8 cellular contexts compared by ENCODE assay signal in genomic region chr20:53914861-53915458, GRCh38.
A peak's percentile ranks its signal among the peaks of the same experiment; 100 is the strongest.
DNase-seq lines count a peak whose midpoint lies in the region; ATAC-seq, FAIRE-seq and TF ChIP-seq lines count a peak whose summit lies in the region.

No MANE protein-coding gene starts in this region.

- POLR2A ChIA-PET in CD8-positive, alpha-beta memory T cell (lab: Charles Lee): interaction anchor here (1.1 to 1.8 kb wide), 3 partner anchors 15 to 321 kb away, joined by 3 to 4 read pairs (median 4); partner anchors contain the start of gene ZNF217
- POLR2A ChIA-PET in H1 (lab: Charles Lee; ENCODE audit: partially characterized antibody): interaction anchor here (0.7 to 2.5 kb wide), 10 partner anchors 16 to 342 kb away, joined by 3 to 20 read pairs (median 3); no protein-coding TSS in a partner anchor

- H2BK120ac ChIP-seq in H1 (replicated peaks; ENCODE audit: low read depth, low read length): peak overlapping the region; percentile 30

- peak overlapping the region; percentile 36; the same call in 1 of the 2 replicates for H2BK5ac ChIP-seq in H1 (ENCODE audit: low read depth, low read length)

- H3K23me2 ChIP-seq in H1 (ENCODE audit: low read depth, low read length): no peaks in the 10 kb centered on the region; the same call in 1 of the 2 replicates

- H4K20me1 ChIP-seq in OCI-LY1 (ENCODE audit: insufficient read depth, low read length) (no peaks in the 10 kb centered on the region), H1 (replicated peaks in 1 of 2; ENCODE audit: control insufficient read depth in 1 of 2, insufficient read depth in 2 of 2, low read length in 2 of 2) (no peaks in the 10 kb centered on the region)

- peaks cover 0 to 3% (median 0%) of the 10 kb centered on the region in 3 donors for H3K36me3 Mint-ChIP-seq in CD8-positive, alpha-beta memory T cell
- no peaks in the 10 kb centered on the region for H3K36me3 Mint-ChIP-seq in natural killer cell treated with Interleukin-12 subunit alpha and Interleukin-12 subunit beta and Interleukin-15 and Interleukin-18, amount 100 ng/mL, for 72 hours

- no peaks in the 10 kb centered on the region for H3K27me3 ChIP-seq in CD8-positive, alpha-beta memory T cell (ENCODE audit: insufficient read depth, low read length, poor library complexity, severe bottlenecking)
- H3K27me3 ChIP-seq in OCI-LY1 (ENCODE audit: insufficient read depth, low read length) (no peaks in the 10 kb centered on the region), H1 (replicated peaks in 1 of 4; ENCODE audit: control insufficient read depth in 3 of 4, extremely low read depth in 1 of 4, insufficient read depth in 3 of 4, low read length in 3 of 4) (no peaks in the 10 kb centered on the region)

- peak; percentile 37 to 46; a peak in 3 of 4 replicates for TF ChIP-seq RAD21 in H1 (IDR thresholded peaks at IDR 0.05 in 1 of 2, conservative IDR thresholded peaks at IDR 0.05 in 1 of 2; ENCODE audit: low read depth in 2 of 2, low read length in 2 of 2)

- H2BK15ac ChIP-seq in H1 (ENCODE audit: low read length): no peak overlapping the region; the same call in 1 of the 2 replicates

- H4K5ac ChIP-seq in H1 (ENCODE audit: insufficient read length, low read depth, low read length): peak overlapping the region; percentile 87

- TF ChIP-seq CTCF in OCI-LY1 (IDR thresholded peaks at IDR 0.05; ENCODE audit: low read length) (peak; percentile 21; the same call in 1 of the 2 replicates), H1 (IDR thresholded peaks at IDR 0.05; ENCODE audit: control extremely low read depth in 1 of 3, insufficient read depth in 1 of 3, low read depth in 1 of 3, low read length in 3 of 3) (peak in 1 of 3 experiments; percentile 22; a peak in 1 of 4 replicates)

- H3K9ac ChIP-seq in OCI-LY1 (ENCODE audit: low read length) (peak overlapping the region; percentile 72), H1 (replicated peaks in 1 of 4; ENCODE audit: extremely low read depth in 1 of 4, low read depth in 3 of 4, low read length in 3 of 4) (peak overlapping the region in 2 of 4 experiments; percentile 54 to 60; a peak in 3 of 7 replicates)

- WGBS in H1 (ENCODE audit: extremely low coverage in 1 of 2, insufficient coverage in 1 of 2, insufficient read length in 1 of 2, insufficient replicate concordance in 2 of 2, low coverage in 1 of 2, low lambda C conversion rate in 2 of 2, missing lambda C conversion rate in 1 of 2), 2 experiments: 44% methylated on average over 6 of the region's 8 CpGs; no CpG with 5 or more reads in 1 of the 2 experiments

- peak overlapping the region; percentile 92 to 99 (median 97) for H3K4me3 Mint-ChIP-seq in CD8-positive, alpha-beta memory T cell
- H3K4me3 Mint-ChIP-seq in natural killer cell treated with Interleukin-12 subunit alpha and Interleukin-12 subunit beta and Interleukin-15 and Interleukin-18, amount 100 ng/mL, for 72 hours: peak overlapping the region; percentile 94

- H3K79me2 ChIP-seq in OCI-LY1 (ENCODE audit: insufficient read depth, low read length): no peaks in the 10 kb centered on the region
- no peaks in the 10 kb centered on the region for H3K79me2 ChIP-seq in H1 (ENCODE audit: control insufficient read depth in 1 of 2, insufficient read depth in 2 of 2, low read length in 2 of 2)

- H3K27ac Mint-ChIP-seq in CD8-positive, alpha-beta memory T cell: peak overlapping the region in 7 of 8 donors; percentile 81 to 97 (median 92)
- H3K27ac Mint-ChIP-seq in natural killer cell treated with Interleukin-12 subunit alpha and Interleukin-12 subunit beta and Interleukin-15 and Interleukin-18, amount 100 ng/mL, for 72 hours: peak overlapping the region; percentile 80 to 91

- H2AFZ ChIP-seq in OCI-LY1 (ENCODE audit: low read length): no peak overlapping the region
- peak overlapping the region; percentile 36; the same call in 1 of the 2 replicates for H2AFZ ChIP-seq in H1 (ENCODE audit: low read length)

- H3K9me3 Mint-ChIP-seq in CD8-positive, alpha-beta memory T cell: no peaks in the 10 kb centered on the region
- no peaks in the 10 kb centered on the region for H3K9me3 Mint-ChIP-seq in natural killer cell treated with Interleukin-12 subunit alpha and Interleukin-12 subunit beta and Interleukin-15 and Interleukin-18, amount 100 ng/mL, for 72 hours

- no peaks in the 10 kb centered on the region for H3K79me1 ChIP-seq in H1 (ENCODE audit: low read depth, low read length)

- peak overlapping the region; percentile 93 for H3K4me3 ChIP-seq in CD8-positive, alpha-beta memory T cell (ENCODE audit: low read length)
- H3K4me3 ChIP-seq in OCI-LY1 (ENCODE audit: low read depth, low read length, poor library complexity, severe bottlenecking) (peak overlapping the region; percentile 56), H1 (ENCODE audit: extremely low read depth in 1 of 4, insufficient read depth in 2 of 4, low read depth in 3 of 4, low read length in 4 of 4) (peak overlapping the region; percentile 40 to 82 (median 68); a peak in 7 of 8 replicates)

- no peak overlapping the region for H3K27ac ChIP-seq in CD8-positive, alpha-beta memory T cell (ENCODE audit: low read depth, low read length)
- H3K27ac ChIP-seq in OCI-LY1 (ENCODE audit: low read depth, low read length, poor library complexity, severe bottlenecking) (peak overlapping the region; percentile 93), H1 (ENCODE audit: low read depth, low read length) (0 out of 2 replicates have a peak overlapping the region, but pooled peaks have one; percentile 57)

- H3F3A ChIP-seq in OCI-LY1 (ENCODE audit: insufficient read depth, low read length): no peaks in the 10 kb centered on the region

- H3K9me3 ChIP-seq in CD8-positive, alpha-beta memory T cell (ENCODE audit: low read length): no peaks in the 10 kb centered on the region
- peaks cover 5% of the 10 kb centered on the region; the same call in 1 of the 2 replicates for H3K9me3 ChIP-seq in OCI-LY1 (ENCODE audit: low read length)
- peaks cover 3% of the 10 kb centered on the region in 2 experiments; a peak in 2 of 4 replicates for H3K9me3 ChIP-seq in H1 (ENCODE audit: insufficient read depth in 2 of 2, low read depth in 1 of 2, low read length in 1 of 2)

- no peak overlapping the region for H3K14ac ChIP-seq in H1 (ENCODE audit: insufficient read length)

- H3K9me2 ChIP-seq in OCI-LY1 (ENCODE audit: low read depth, low read length): no peaks in the 10 kb centered on the region

- H4K91ac ChIP-seq in H1 (replicated peaks; ENCODE audit: insufficient read length, low read length): no peak overlapping the region

- no peaks in the 10 kb centered on the region for H3K36me3 ChIP-seq in CD8-positive, alpha-beta memory T cell (ENCODE audit: insufficient read depth, low read length)
- H3K36me3 ChIP-seq in OCI-LY1 (ENCODE audit: insufficient read depth, low read length) (no peaks in the 10 kb centered on the region), H1 (ENCODE audit: control insufficient read depth in 2 of 4, insufficient read depth in 4 of 4, low read length in 3 of 4) (no peaks in the 10 kb centered on the region)

- peaks cover 21% of the 10 kb centered on the region for H3K4me1 ChIP-seq in CD8-positive, alpha-beta memory T cell (ENCODE audit: insufficient read depth, low read length)
- H3K4me1 ChIP-seq in OCI-LY1 (ENCODE audit: insufficient read depth, low read length, severe bottlenecking) (peaks cover 69% of the 10 kb centered on the region), H1 (replicated peaks in 1 of 4; ENCODE audit: control insufficient read depth in 3 of 4, insufficient read depth in 4 of 4, low read length in 3 of 4) (peaks cover 8 to 21% (median 17%) of the 10 kb centered on the region in 4 experiments; a peak in 6 of 7 replicates)

- peaks cover 17 to 33% (median 31%) of the 10 kb centered on the region in 3 donors for H3K4me1 Mint-ChIP-seq in CD8-positive, alpha-beta memory T cell
- peaks cover 35 to 40% of the 10 kb centered on the region in 2 donors for H3K4me1 Mint-ChIP-seq in natural killer cell treated with Interleukin-12 subunit alpha and Interleukin-12 subunit beta and Interleukin-15 and Interleukin-18, amount 100 ng/mL, for 72 hours (ENCODE audit: low read depth in 2 of 2)

- H3K18ac ChIP-seq in H1 (ENCODE audit: extremely low read depth, low read length): peak overlapping the region; percentile 55

- peak overlapping the region; percentile 75; the same call in 1 of the 2 replicates for H2BK20ac ChIP-seq in H1 (ENCODE audit: low read length)

- DNase-seq in CD8-positive, alpha-beta memory T cell: no peak
- no peak for DNase-seq in H1 (ENCODE audit: low read depth in 1 of 2, low spot score in 2 of 2)
- DNase-seq in natural killer cell treated with Interleukin-12 subunit alpha and Interleukin-12 subunit beta and Interleukin-15 and Interleukin-18, amount 100 ng/mL, for 72 hours (ENCODE audit: low spot score): no peak

- no peaks in the 10 kb centered on the region for H3K27me3 Mint-ChIP-seq in CD8-positive, alpha-beta memory T cell
- no peaks in the 10 kb centered on the region for H3K27me3 Mint-ChIP-seq in natural killer cell treated with Interleukin-12 subunit alpha and Interleukin-12 subunit beta and Interleukin-15 and Interleukin-18, amount 100 ng/mL, for 72 hours

- H3K56ac ChIP-seq in H1 (replicated peaks; ENCODE audit: insufficient read length, low read depth, low read length): peak overlapping the region; percentile 62

- TF ChIP-seq EP300 in H1 (IDR thresholded peaks at IDR 0.05; ENCODE audit: borderline replicate concordance in 1 of 2, low read depth in 2 of 2, low read length in 2 of 2): no peak

- H3K4me2 ChIP-seq in OCI-LY1 (ENCODE audit: low read length): peak overlapping the region; percentile 74
- H3K4me2 ChIP-seq in H1 (ENCODE audit: insufficient read depth in 1 of 2, low read depth in 2 of 2, low read length in 2 of 2): peak overlapping the region; percentile 72 to 76

- CTCF ChIA-PET in CD8-positive, alpha-beta memory T cell (lab: Charles Lee): interaction anchor here (0.6 to 5.4 kb wide), 35 partner anchors 7 to 413 kb away, joined by 3 to 83 read pairs (median 6); no protein-coding TSS in a partner anchor
- CTCF ChIA-PET in H1 (lab: Charles Lee; ENCODE audit: partially characterized antibody): interaction anchor here (0.6 to 6.5 kb wide), 44 partner anchors 8 to 732 kb away, joined by 3 to 102 read pairs (median 5); no protein-coding TSS in a partner anchor

- H3K23ac ChIP-seq in H1 (ENCODE audit: insufficient read length): no peak overlapping the region

- H2BK12ac ChIP-seq in H1 (ENCODE audit: low read depth, low read length): 0 out of 2 replicates have a peak overlapping the region, but pooled peaks have one; percentile 4

- no peak overlapping the region for H4K8ac ChIP-seq in H1 (ENCODE audit: extremely low read depth, insufficient read depth, low read length)

- no peak for TF ChIP-seq POLR2A in H1 (IDR thresholded peaks at IDR 0.05; ENCODE audit: control extremely low read depth in 1 of 2, low read depth in 2 of 2, low read length in 2 of 2)

- ATAC-seq in natural killer cell treated with Interleukin-12 subunit alpha and Interleukin-12 subunit beta and Interleukin-15 and Interleukin-18, amount 100 ng/mL, for 72 hours: no peak
- ATAC-seq in HG02852 (IDR thresholded peaks at IDR 0.05; ENCODE audit: unreplicated experiment) (no peak), HG03571 (IDR thresholded peaks at IDR 0.05; ENCODE audit: unreplicated experiment) (no peak), HG03196 (IDR thresholded peaks at IDR 0.05; ENCODE audit: unreplicated experiment) (no peak), HG02759 (IDR thresholded peaks at IDR 0.05; ENCODE audit: unreplicated experiment) (no peak)

- no peak overlapping the region for H2AK5ac ChIP-seq in H1 (ENCODE audit: low read depth, low read length)

- H3K4ac ChIP-seq in H1 (replicated peaks; ENCODE audit: insufficient read length, low read depth, low read length): no peak overlapping the region

- no peak for FAIRE-seq in H1 (lab: Jason Lieb, UNC)
